ENCODE assay signal across 33 cellular contexts in genomic region chr6:46476301-46476700, GRCh38. TPM values are rescaled to one million over a fixed set of nuclear protein-coding genes. Genes with fewer than 3 reads are reported as not detected.
"Had no signal": no experiment of that assay in that cellular context is flagged by ENCODE, and none has a peak within 500 bp of the region (broad histone marks: within the 10 kb centered on the region; RNA-seq: fewer than 3 reads in every experiment).

No MANE protein-coding gene starts in this region.

- H3K27me3 ChIP-seq: ascending aorta, body of pancreas, breast epithelium, MG63, SJCRH30 had no signal

- DNase-seq: activated CD4-positive, alpha-beta T cell treated with anti-CD3 and anti-CD28 coated beads for 36 hours; activated CD4-positive, alpha-beta T cell treated with anti-CD3 and anti-CD28 coated beads, Interleukin-2, amount 10 ng/mL, durations not matched to agents 7 days and 5 days; activated CD4-positive, alpha-beta T cell treated with anti-CD3 and anti-CD28 coated beads, Interleukin-2, amount 50 U/mL, for 48 hours; activated CD8-positive, alpha-beta T cell treated with anti-CD3 and anti-CD28 coated beads, Interleukin-2, amount 10 ng/mL, durations not matched to agents 7 days and 5 days; activated gamma-delta T cell; activated naive CD4-positive, alpha-beta T cell treated with Interleukin-2 at 50 U/mL for 16 hours; activated naive CD8-positive, alpha-beta T cell treated with anti-CD3 and anti-CD28 coated beads, Interleukin-2, amount 10 ng/mL, durations not matched to agents 7 days and 5 days; activated T-cell treated with anti-CD3 and anti-CD28 coated beads, Interleukin-2, amount 50 U/mL, for 24 hours; amygdala; body of pancreas; caudate nucleus; Kasumi-1; KG1; MG63; NCI-H1048; NCI-H1105 treated with DMSO at 0.1 percent for 48 hours; NCI-H1436; NCI-H1694; NCI-H1930; NCI-H2081 treated with DMSO at 0.1 percent for 48 hours; NCI-H226; NCI-H446 treated with DMSO at 0.1 percent for 48 hours; NCI-H524; NCI-H69; NCI-H82; SHP77; SJCRH30; T1000 had no signal

- H3K4me1 ChIP-seq: body of pancreas, breast epithelium, SJCRH30 had no signal

- H3K27ac ChIP-seq: ascending aorta, body of pancreas, breast epithelium, SJCRH30, SK-N-MC had no signal

- H3K4me3 ChIP-seq: ascending aorta, body of pancreas, breast epithelium, MG63, SJCRH30, SK-N-MC had no signal

- H3K9me3 ChIP-seq: ascending aorta, body of pancreas, breast epithelium, MG63, SJCRH30 had no signal

- H3K36me3 ChIP-seq: breast epithelium, MG63, SJCRH30 had no signal

RNA-seq across cellular contexts. Expression of gene RCAN2, which starts 14.9 kb away (rescaled TPM):
- total RNA-seq: activated CD8-positive, alpha-beta T cell treated with anti-CD3 and anti-CD28 coated beads, Interleukin-2, amount 10 ng/mL, durations not matched to agents 7 days and 5 days; activated T-helper 2 cell treated with anti-CD3 and anti-CD28 coated beads, Interferon-gamma antibody, Interleukin-2, Interleukin-4, amounts not matched to agents 10 μg/mL and 5 μg/mL and 100 μg/mL, durations not matched to agents 14 hours and 24 hours and 36 hours; T-helper 2 cell treated with Interferon-gamma antibody and Interleukin-4, amounts not matched to agents 100 ng/mL and 5 ng/mL, for 36 hours had no signal
